In genomic region chr4:175850240-175850639, GRCh38 we compare ENCODE assay signal across 2 cellular contexts.
A peak's percentile ranks its signal among the peaks of the same experiment; 100 is the strongest.
TF ChIP-seq lines count a peak whose summit lies in the region.

No MANE protein-coding gene starts in this region.

TF ChIP-seq in HepG2, 621 proteins besides CTCF, POLR2A, EP300 and RAD21 (continued from another document):
- TF ChIP-seq ZXDC (CRISPR knock-in tag; IDR thresholded peaks at IDR 0.05) (no peak), CREB1 (IDR thresholded peaks at IDR 0.05) (peak; percentile 87), CREB1 (CRISPR knock-in tag; IDR thresholded peaks at IDR 0.05) (no peak), ATF7 (IDR thresholded peaks at IDR 0.05) (peak; percentile 95), ATF7 (CRISPR knock-in tag; IDR thresholded peaks at IDR 0.05) (no peak), AGO2 (optimal IDR thresholded peaks at IDR 0.05; ENCODE audit: low read depth, low read length) (no peak)

TF ChIP-seq in HEK293, 187 proteins besides CTCF, POLR2A, EP300 and RAD21 (continued from another document):
- no peak for TF ChIP-seq PBX3 (CRISPR knock-in tag; IDR thresholded peaks at IDR 0.05)
